In the genomic region with DNA sequence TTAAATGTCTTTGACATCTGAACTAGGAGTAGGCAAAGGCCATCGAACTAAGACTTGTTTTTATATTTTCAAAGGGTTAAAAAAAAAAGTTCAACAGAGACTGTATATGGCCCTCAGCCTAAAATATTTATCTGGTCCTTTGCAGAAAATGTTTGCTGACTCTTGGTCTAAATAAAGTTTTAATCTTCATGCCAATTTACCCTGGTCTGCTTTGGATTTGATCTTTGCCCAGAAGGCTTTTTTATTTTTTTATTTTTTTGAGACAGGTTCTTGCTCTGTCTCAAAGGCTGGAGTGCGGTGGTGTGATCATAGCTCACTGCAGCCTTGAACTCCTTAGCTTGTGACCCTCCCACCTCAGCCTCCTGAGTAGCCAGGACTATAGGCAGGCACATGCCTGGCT, we compare ENCODE assay signal across 19 cellular contexts. TPM values are rescaled to one million over a fixed set of nuclear protein-coding genes. Genes with fewer than 3 reads are reported as not detected.
A peak's percentile ranks its signal among the peaks of the same experiment; 100 is the strongest.
DNase-seq lines count a peak whose midpoint lies in the region; ATAC-seq, FAIRE-seq and TF ChIP-seq lines count a peak whose summit lies in the region.
"Had no signal": no experiment of that assay in that cellular context is flagged by ENCODE, and none has a peak within 500 bp of the region (broad histone marks: within the 10 kb centered on the region; RNA-seq: fewer than 3 reads in every experiment).

No MANE protein-coding gene starts in this region.

- no peak for FAIRE-seq in small intestine (lab: Jason Lieb, UNC)
- FAIRE-seq: G401.6, GM12892, GM18507, H1 had no signal

- CTCF ChIA-PET in HCT116 (lab: Charles Lee) (no interaction called here), RWPE1 (lab: Yijun Ruan, JAX) (no interaction called here)

- peak overlapping the region; percentile 19; the same call in 1 of the 2 replicates for H3K4me2 ChIP-seq in HCT116 (ENCODE audit: low read length)

- no peak for ATAC-seq in HCT116
- ATAC-seq in left colon = peak; percentile 42
- no peak for ATAC-seq in omental fat pad (ENCODE audit: low FRiP score)

- H3K27ac ChIP-seq in HCT116 (ENCODE audit: low read depth, low read length) (no peak overlapping the region), RWPE1 (peak overlapping the region; percentile 59), small intestine (ENCODE audit: low read depth in 1 of 2, low read length in 1 of 2) (no peak overlapping the region), breast epithelium (no peak overlapping the region)
- H3K27ac ChIP-seq: GM23248 had no signal

- H3K4me1 ChIP-seq in HCT116 (ENCODE audit: control insufficient read depth in 1 of 2, insufficient read depth in 2 of 2, low read length in 2 of 2) = peaks cover 34% of the 10 kb centered on the region in 2 experiments
- no peaks in the 10 kb centered on the region for H3K4me1 ChIP-seq in small intestine (ENCODE audit: control insufficient read depth in 2 of 2, insufficient read depth in 1 of 2, low read depth in 1 of 2, low read length in 1 of 2)
- no peaks in the 10 kb centered on the region for H3K4me1 ChIP-seq in breast epithelium

- H2AFZ ChIP-seq in HCT116 (ENCODE audit: low read depth, low read length, poor library complexity, severe bottlenecking) = no peak overlapping the region
- H2AFZ ChIP-seq: GM23248 had no signal

- H3K4me3 ChIP-seq in HCT116 (replicated peaks in 1 of 2; ENCODE audit: low read depth in 1 of 2, low read length in 2 of 2) (no peak overlapping the region), small intestine (ENCODE audit: low read depth in 1 of 2, low read length in 2 of 2) (no peak overlapping the region), breast epithelium (no peak overlapping the region)
- H3K4me3 ChIP-seq: GM23248 had no signal

- no TSS peak for BruUV-seq in HCT116 (replicated peaks; lab: Mats Ljungman, UMichigan)

- POLR2A ChIA-PET in HCT116 (lab: Charles Lee) = no interaction called here
- POLR2A ChIA-PET in RWPE1 (lab: Yijun Ruan, JAX; ENCODE audit: low non-redundant PET) = no interaction called here

- intact Hi-C loops in HCT116 (cut with micrococcal nuclease) (no loop called here), left colon (cut with DNase I, micrococcal nuclease) (no loop called here), breast epithelium (cut with DNase I; ENCODE audit: low total_unique reads) (no loop called here)

- H3K9me2 ChIP-seq in HCT116 (ENCODE audit: insufficient read depth) = no peaks in the 10 kb centered on the region

- no peaks in the 10 kb centered on the region for H4K20me1 ChIP-seq in HCT116 (ENCODE audit: insufficient read depth)

- no peaks in the 10 kb centered on the region for H3K9me3 ChIP-seq in HCT116 (ENCODE audit: control insufficient read depth in 1 of 2, insufficient read depth in 1 of 2, low read depth in 1 of 2, low read length in 2 of 2)
- no peaks in the 10 kb centered on the region for H3K9me3 ChIP-seq in small intestine (ENCODE audit: control insufficient read depth, low read depth)
- H3K9me3 ChIP-seq in breast epithelium = no peaks in the 10 kb centered on the region

- H3K36me3 ChIP-seq in HCT116 (ENCODE audit: control insufficient read depth in 1 of 2, insufficient read depth in 2 of 2, low read length in 2 of 2) = no peaks in the 10 kb centered on the region
- H3K36me3 ChIP-seq in small intestine (ENCODE audit: control insufficient read depth in 2 of 2, insufficient read depth in 2 of 2, low read length in 2 of 2) = no peaks in the 10 kb centered on the region
- H3K36me3 ChIP-seq in breast epithelium = no peaks in the 10 kb centered on the region

- H3K27me3 ChIP-seq in HCT116 (ENCODE audit: insufficient read depth, low read length) = no peaks in the 10 kb centered on the region
- H3K27me3 ChIP-seq in small intestine (ENCODE audit: control insufficient read depth in 2 of 2, insufficient read depth in 2 of 2, low read length in 2 of 2) = no peaks in the 10 kb centered on the region
- H3K27me3 ChIP-seq in breast epithelium = no peaks in the 10 kb centered on the region

- peaks cover 72% of the 10 kb centered on the region for H3K79me2 ChIP-seq in HCT116 (ENCODE audit: insufficient read depth, low read length)

- RAD21 ChIA-PET in HCT116 (lab: Charles Lee; ENCODE audit: low non-redundant PET in 1 of 2, low total read pairs in 2 of 2, uncharacterized antibody in 2 of 2, unreplicated experiment in 2 of 2) = no interaction called here

- TF ChIP-seq CTCF in HCT116 (IDR thresholded peaks at IDR 0.05 in 2 of 3, conservative IDR thresholded peaks at IDR 0.05 in 1 of 3; ENCODE audit: borderline replicate concordance in 1 of 3, insufficient read depth in 1 of 3, low read depth in 2 of 3, low read length in 2 of 3) (no peak), RWPE1 (conservative IDR thresholded peaks at IDR 0.05; ENCODE audit: low read depth) (no peak), breast epithelium (IDR thresholded peaks at IDR 0.05) (no peak), omental fat pad (IDR thresholded peaks at IDR 0.05) (no peak)

- 18 to 69% (median 44%) methylated on average over 2 of the region's 2 CpGs for WGBS in small intestine, 3 donors

- DNase-seq in HCT116 (ENCODE audit: low read depth, low spot score) (no peak), RWPE1 (ENCODE audit: low spot score) (no peak), left colon (no peak), small intestine (peak; percentile 28), breast epithelium (ENCODE audit: low spot score in 2 of 2) (no peak), glomerular visceral epithelial cell (ENCODE audit: extremely low spot score) (no peak), GM19238 (ENCODE audit: insufficient read length, low spot score) (no peak), omental fat pad (ENCODE audit: low spot score) (no peak)
- DNase-seq: C1 segment of cervical spinal cord; CD4-positive, alpha-beta memory T cell; COR-L47; DMS153; DND-41; H7 had no signal

- H3K9ac ChIP-seq in HCT116 (ENCODE audit: low read length) = no peak overlapping the region
- H3K9ac ChIP-seq: GM23248 had no signal

- no peak for TF ChIP-seq RAD21 in HCT116 (IDR thresholded peaks at IDR 0.05; ENCODE audit: low read depth)

- no peak for TF ChIP-seq POLR2A in HCT116 (IDR thresholded peaks at IDR 0.05; ENCODE audit: borderline replicate concordance, extremely low read depth, insufficient read depth, insufficient read length)
- TF ChIP-seq POLR2A in breast epithelium (IDR thresholded peaks at IDR 0.05) = no peak

TF ChIP-seq in HCT116, 20 proteins besides CTCF, POLR2A, EP300 and RAD21:
- TF ChIP-seq, protein P1, sequence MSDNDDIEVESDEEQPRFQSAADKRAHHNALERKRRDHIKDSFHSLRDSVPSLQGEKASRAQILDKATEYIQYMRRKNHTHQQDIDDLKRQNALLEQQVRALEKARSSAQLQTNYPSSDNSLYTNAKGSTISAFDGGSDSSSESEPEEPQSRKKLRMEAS (IDR thresholded peaks at IDR 0.05) = no peak
- TF ChIP-seq SRF (IDR thresholded peaks at IDR 0.05; ENCODE audit: low read depth) (no peak), CBX3 (IDR thresholded peaks at IDR 0.05; ENCODE audit: low read depth) (no peak), ZNF274 (IDR thresholded peaks at IDR 0.05; ENCODE audit: low read depth, low read length) (no peak)

RNA-seq across cellular contexts. Expression of a gene that starts 47.1 kb away (rescaled TPM):
- total RNA-seq in HCT116 (2021; ENCODE audit: unreplicated experiment) (74.2 TPM), left colon (10 to 100 TPM; 15.5 to 18.9 TPM), breast epithelium (10 to 100 TPM; 13.8 to 24.0 (median 22.0) TPM), omental fat pad (10 to 100 TPM in 2 of 4 donors, 1 to 10 TPM in 2; 8.0 to 16.2 (median 9.7) TPM)
- polyA plus RNA-seq in HCT116 (2012) = 47.6 and 54.1 TPM in 2 replicates
- 10 to 100 TPM; 11.9 to 14.4 (median 14.3) TPM for polyA plus RNA-seq in small intestine
